23 cellular contexts compared by ENCODE assay signal in the genomic region with DNA sequence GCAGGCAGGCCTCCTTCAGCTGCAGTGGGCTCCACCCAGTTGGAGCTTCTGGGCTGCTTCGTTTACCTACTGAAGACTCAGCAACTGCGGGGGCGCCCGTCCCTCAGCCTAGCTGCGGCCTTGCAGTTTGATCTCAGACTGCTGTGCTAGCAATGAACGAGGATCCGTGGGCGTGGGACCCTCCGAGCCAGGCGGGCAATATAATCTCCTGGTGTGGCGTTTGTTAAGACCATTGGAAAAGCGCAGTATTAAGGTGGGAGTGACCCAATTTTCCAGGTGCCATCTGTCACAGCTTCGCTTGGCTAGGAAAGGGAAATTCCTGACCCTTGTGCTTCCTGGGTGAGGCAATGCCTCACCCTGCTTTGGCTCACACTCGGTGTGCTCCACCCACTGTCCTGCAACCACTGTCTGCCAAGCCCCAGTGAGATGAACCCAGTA.
A peak's percentile ranks its signal among the peaks of the same experiment; 100 is the strongest.
DNase-seq lines count a peak whose midpoint lies in the region; FAIRE-seq and TF ChIP-seq lines count a peak whose summit lies in the region.
"Had no signal": no experiment of that assay in that cellular context is flagged by ENCODE, and none has a peak within 500 bp of the region (broad histone marks: within the 10 kb centered on the region; RNA-seq: fewer than 3 reads in every experiment).

No MANE protein-coding gene starts in this region.

- CTCF ChIA-PET in activated naive CD4-positive, alpha-beta T cell treated with anti-CD3 and anti-CD28 coated beads for 36 hours (lab: Charles Lee): interaction anchor here (1.3 kb wide), 1 partner anchor 10 kb away, joined by 3 read pairs; no protein-coding TSS in a partner anchor

- intact Hi-C loops in colonic mucosa (cut with DNase I): no loop called here
- intact Hi-C loops in activated naive CD4-positive, alpha-beta T cell treated with anti-CD3 and anti-CD28 coated beads for 36 hours (cut with micrococcal nuclease): no loop called here

- no peaks in the 10 kb centered on the region for H3K27me3 Mint-ChIP-seq in activated naive CD4-positive, alpha-beta T cell treated with anti-CD3 and anti-CD28 coated beads for 36 hours (ENCODE audit: low read depth)

- no peaks in the 10 kb centered on the region for H3F3A ChIP-seq in MM.1S (ENCODE audit: insufficient read depth, low read length)

- peaks cover 2% of the 10 kb centered on the region for H3K36me3 Mint-ChIP-seq in activated naive CD4-positive, alpha-beta T cell treated with anti-CD3 and anti-CD28 coated beads for 36 hours (ENCODE audit: low read depth)
- H3K36me3 Mint-ChIP-seq: CD8-positive, alpha-beta T cell had no signal

- no peaks in the 10 kb centered on the region for H4K20me1 ChIP-seq in MM.1S (ENCODE audit: insufficient read depth, low read length)

- H3K79me2 ChIP-seq in MM.1S (ENCODE audit: low read length): no peaks in the 10 kb centered on the region

- TF ChIP-seq CTCF in colonic mucosa (IDR thresholded peaks at IDR 0.05) (no peak), liver (IDR thresholded peaks at IDR 0.05; ENCODE audit: low read depth, low read length, missing input control) (no peak), MM.1S (IDR thresholded peaks at IDR 0.05; ENCODE audit: low read length) (no peak)

- peaks cover 13% of the 10 kb centered on the region for H3K9me3 Mint-ChIP-seq in activated naive CD4-positive, alpha-beta T cell treated with anti-CD3 and anti-CD28 coated beads for 36 hours

- H3K4me2 ChIP-seq in MM.1S (ENCODE audit: low read depth, low read length): no peak overlapping the region
- H3K4me2 ChIP-seq: A549 had no signal

- TF ChIP-seq RAD21 in liver (IDR thresholded peaks at IDR 0.05): no peak

- H3K27ac ChIP-seq in colonic mucosa (peak overlapping the region; percentile 52), liver (ENCODE audit: low read depth in 1 of 2, low read length in 2 of 2) (no peak overlapping the region), MM.1S (ENCODE audit: low read length) (no peak overlapping the region)
- H3K27ac ChIP-seq: A549, SK-N-MC had no signal

- H3K4me3 Mint-ChIP-seq in activated naive CD4-positive, alpha-beta T cell treated with anti-CD3 and anti-CD28 coated beads for 36 hours: no peak overlapping the region
- H3K4me3 Mint-ChIP-seq: CD8-positive, alpha-beta T cell; HFFc6 had no signal

- no peaks in the 10 kb centered on the region for H3K9me3 ChIP-seq in colonic mucosa
- H3K9me3 ChIP-seq in liver (ENCODE audit: control insufficient read depth in 4 of 4, low read length in 3 of 4): no peaks in the 10 kb centered on the region
- no peaks in the 10 kb centered on the region for H3K9me3 ChIP-seq in MM.1S (replicated peaks; ENCODE audit: insufficient read depth, low read length)
- H3K9me3 ChIP-seq: A549 had no signal

- no peak overlapping the region for H3K27ac Mint-ChIP-seq in activated naive CD4-positive, alpha-beta T cell treated with anti-CD3 and anti-CD28 coated beads for 36 hours
- H3K27ac Mint-ChIP-seq: CD8-positive, alpha-beta T cell; HFFc6 had no signal

- H3K36me3 ChIP-seq in colonic mucosa (no peaks in the 10 kb centered on the region), liver (ENCODE audit: control insufficient read depth in 4 of 4, insufficient read depth in 3 of 4, low read depth in 1 of 4, low read length in 3 of 4) (no peaks in the 10 kb centered on the region), MM.1S (replicated peaks; ENCODE audit: insufficient read depth, low read length) (no peaks in the 10 kb centered on the region)

- H3K4me1 ChIP-seq in colonic mucosa: no peaks in the 10 kb centered on the region
- peaks cover 0 to 4% (median 2%) of the 10 kb centered on the region in 4 donors for H3K4me1 ChIP-seq in liver (ENCODE audit: control insufficient read depth in 4 of 4, insufficient read depth in 4 of 4, low read length in 3 of 4)
- H3K4me1 ChIP-seq in MM.1S (ENCODE audit: low read length): no peaks in the 10 kb centered on the region
- H3K4me1 ChIP-seq: A549 had no signal

- in situ Hi-C loops in Caki2 (cut with HindIII; ENCODE audit: low pct_unique_long_range_greater_than_20kb, low sequenced_read_pairs): no loop called here

- H3K4me3 ChIP-seq in colonic mucosa: no peak overlapping the region
- H3K4me3 ChIP-seq in liver (ENCODE audit: low read depth in 1 of 3, low read length in 3 of 3): no peak overlapping the region
- H3K4me3 ChIP-seq in MM.1S (ENCODE audit: low read length): no peak overlapping the region
- H3K4me3 ChIP-seq: A549, SK-N-MC had no signal

- H3K9me2 ChIP-seq in MM.1S (replicated peaks; ENCODE audit: insufficient read depth, low read length): no peaks in the 10 kb centered on the region

- WGBS in liver: 65% methylated on average over 14 of the region's 14 CpGs

- no peak overlapping the region for H2AFZ ChIP-seq in MM.1S (ENCODE audit: low read length)

- FAIRE-seq in HTR-8/SVneo (lab: Jason Lieb, UNC): no peak
- FAIRE-seq: A549, D721Med, RCC 7860 had no signal

- H3K27me3 ChIP-seq in colonic mucosa: no peaks in the 10 kb centered on the region
- no peaks in the 10 kb centered on the region for H3K27me3 ChIP-seq in liver (ENCODE audit: control insufficient read depth in 4 of 4, insufficient read depth in 4 of 4, low read length in 3 of 4)
- no peaks in the 10 kb centered on the region for H3K27me3 ChIP-seq in MM.1S (replicated peaks; ENCODE audit: insufficient read depth, low read length)

- H3K9ac ChIP-seq in colonic mucosa (ENCODE audit: low read depth in 2 of 2, low read length in 2 of 2) (no peak overlapping the region), liver (ENCODE audit: low read depth in 1 of 2, low read length in 2 of 2) (no peak overlapping the region), MM.1S (ENCODE audit: low read length) (no peak overlapping the region)

- DNase-seq in Caki2 (ENCODE audit: low read depth): peak; percentile 83
- DNase-seq in HT-29 (ENCODE audit: low spot score): peak; percentile 82
- peak; percentile 73 for DNase-seq in colonic mucosa
- DNase-seq in activated naive CD4-positive, alpha-beta T cell treated with anti-CD3 and anti-CD28 coated beads for 36 hours: no peak
- no peak for DNase-seq in HTR-8/SVneo (ENCODE audit: insufficient read length, low spot score)
- DNase-seq in MM.1S: no peak
- DNase-seq in NCI-H187 (lab: John Stamatoyannopoulos, UW): no peak
- DNase-seq: CD8-positive, alpha-beta T cell; DMS79 treated with DMSO at 0.1 percent for 48 hours; H7; HFFc6; IMR-90; NCI-H1092 treated with DMSO at 0.1 percent for 48 hours; NCI-H1694 treated with DMSO at 0.1 percent for 48 hours; NCI-H2107; NCI-H2227 treated with DMSO at 0.1 percent for 48 hours; NCI-H510A treated with DMSO at 0.1 percent for 48 hours; SHP77 had no signal

- no peaks in the 10 kb centered on the region for H3K4me1 Mint-ChIP-seq in activated naive CD4-positive, alpha-beta T cell treated with anti-CD3 and anti-CD28 coated beads for 36 hours (ENCODE audit: low read depth)

TF ChIP-seq in liver, 16 proteins besides CTCF, POLR2A, EP300 and RAD21 (continues in another document):
- TF ChIP-seq SP1 (IDR thresholded peaks at IDR 0.05) (peak; percentile 41), TAF1 (conservative IDR thresholded peaks at IDR 0.05) (no peak), FOXA1 (IDR thresholded peaks at IDR 0.05) (no peak), EGR1 (IDR thresholded peaks at IDR 0.05; ENCODE audit: low read depth in 2 of 2) (no peak), JUND (IDR thresholded peaks at IDR 0.05) (no peak), NR2F2 (IDR thresholded peaks at IDR 0.05) (no peak), HNF4G (IDR thresholded peaks at IDR 0.05) (peak; percentile 16), YY1 (IDR thresholded peaks at IDR 0.05) (peak; percentile 21)
- TF ChIP-seq, protein P1, sequence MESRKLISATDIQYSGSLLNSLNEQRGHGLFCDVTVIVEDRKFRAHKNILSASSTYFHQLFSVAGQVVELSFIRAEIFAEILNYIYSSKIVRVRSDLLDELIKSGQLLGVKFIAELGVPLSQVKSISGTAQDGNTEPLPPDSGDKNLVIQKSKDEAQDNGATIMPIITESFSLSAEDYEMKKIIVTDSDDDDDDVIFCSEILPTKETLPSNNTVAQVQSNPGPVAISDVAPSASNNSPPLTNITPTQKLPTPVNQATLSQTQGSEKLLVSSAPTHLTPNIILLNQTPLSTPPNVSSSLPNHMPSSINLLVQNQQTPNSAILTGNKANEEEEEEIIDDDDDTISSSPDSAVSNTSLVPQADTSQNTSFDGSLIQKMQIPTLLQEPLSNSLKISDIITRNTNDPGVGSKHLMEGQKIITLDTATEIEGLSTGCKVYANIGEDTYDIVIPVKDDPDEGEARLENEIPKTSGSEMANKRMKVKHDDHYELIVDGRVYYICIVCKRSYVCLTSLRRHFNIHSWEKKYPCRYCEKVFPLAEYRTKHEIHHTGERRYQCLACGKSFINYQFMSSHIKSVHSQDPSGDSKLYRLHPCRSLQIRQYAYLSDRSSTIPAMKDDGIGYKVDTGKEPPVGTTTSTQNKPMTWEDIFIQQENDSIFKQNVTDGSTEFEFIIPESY (IDR thresholded peaks at IDR 0.05): no peak
- TF ChIP-seq, protein P2, sequence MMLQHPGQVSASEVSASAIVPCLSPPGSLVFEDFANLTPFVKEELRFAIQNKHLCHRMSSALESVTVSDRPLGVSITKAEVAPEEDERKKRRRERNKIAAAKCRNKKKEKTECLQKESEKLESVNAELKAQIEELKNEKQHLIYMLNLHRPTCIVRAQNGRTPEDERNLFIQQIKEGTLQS (IDR thresholded peaks at IDR 0.05): peak; percentile 66
- TF ChIP-seq, protein P3, sequence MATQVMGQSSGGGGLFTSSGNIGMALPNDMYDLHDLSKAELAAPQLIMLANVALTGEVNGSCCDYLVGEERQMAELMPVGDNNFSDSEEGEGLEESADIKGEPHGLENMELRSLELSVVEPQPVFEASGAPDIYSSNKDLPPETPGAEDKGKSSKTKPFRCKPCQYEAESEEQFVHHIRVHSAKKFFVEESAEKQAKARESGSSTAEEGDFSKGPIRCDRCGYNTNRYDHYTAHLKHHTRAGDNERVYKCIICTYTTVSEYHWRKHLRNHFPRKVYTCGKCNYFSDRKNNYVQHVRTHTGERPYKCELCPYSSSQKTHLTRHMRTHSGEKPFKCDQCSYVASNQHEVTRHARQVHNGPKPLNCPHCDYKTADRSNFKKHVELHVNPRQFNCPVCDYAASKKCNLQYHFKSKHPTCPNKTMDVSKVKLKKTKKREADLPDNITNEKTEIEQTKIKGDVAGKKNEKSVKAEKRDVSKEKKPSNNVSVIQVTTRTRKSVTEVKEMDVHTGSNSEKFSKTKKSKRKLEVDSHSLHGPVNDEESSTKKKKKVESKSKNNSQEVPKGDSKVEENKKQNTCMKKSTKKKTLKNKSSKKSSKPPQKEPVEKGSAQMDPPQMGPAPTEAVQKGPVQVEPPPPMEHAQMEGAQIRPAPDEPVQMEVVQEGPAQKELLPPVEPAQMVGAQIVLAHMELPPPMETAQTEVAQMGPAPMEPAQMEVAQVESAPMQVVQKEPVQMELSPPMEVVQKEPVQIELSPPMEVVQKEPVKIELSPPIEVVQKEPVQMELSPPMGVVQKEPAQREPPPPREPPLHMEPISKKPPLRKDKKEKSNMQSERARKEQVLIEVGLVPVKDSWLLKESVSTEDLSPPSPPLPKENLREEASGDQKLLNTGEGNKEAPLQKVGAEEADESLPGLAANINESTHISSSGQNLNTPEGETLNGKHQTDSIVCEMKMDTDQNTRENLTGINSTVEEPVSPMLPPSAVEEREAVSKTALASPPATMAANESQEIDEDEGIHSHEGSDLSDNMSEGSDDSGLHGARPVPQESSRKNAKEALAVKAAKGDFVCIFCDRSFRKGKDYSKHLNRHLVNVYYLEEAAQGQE (IDR thresholded peaks at IDR 0.05): no peak

Comparison
In these comparisons a context has a peak if more than half of its experiments do, and no peak if none do; other contexts are left out.
1. DNase-seq: peak in Caki2 (single experiment), HT-29 (single experiment) and colonic mucosa (single experiment); none in activated naive CD4-positive, alpha-beta T cell treated with anti-CD3 and anti-CD28 coated beads for 36 hours (single experiment), HTR-8/SVneo (single experiment), MM.1S (single experiment) and NCI-H187 (0 of 2).